In the genomic region with DNA sequence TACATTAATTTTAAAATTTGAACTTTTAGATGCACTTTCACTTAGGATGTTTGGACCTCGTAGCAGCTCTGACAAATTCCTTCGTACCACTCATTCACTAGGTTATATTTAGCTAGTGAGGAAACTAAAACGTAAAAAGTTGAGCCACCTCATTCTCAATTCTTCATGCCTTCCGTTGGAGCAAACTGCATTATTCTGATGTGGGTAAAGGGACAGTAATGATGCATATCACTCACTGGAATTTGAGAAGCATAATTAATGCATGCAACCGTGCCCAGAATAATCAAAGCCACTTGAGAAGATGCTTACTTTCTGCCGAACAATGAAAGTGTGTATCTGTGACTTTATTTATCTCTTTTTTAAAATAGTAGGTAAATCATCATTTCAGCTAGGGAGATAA, we compare ENCODE assay signal across 9 cellular contexts. TPM values are rescaled to one million over a fixed set of nuclear protein-coding genes. Genes with fewer than 3 reads are reported as not detected.
DNase-seq lines count a peak whose midpoint lies in the region; ATAC-seq and TF ChIP-seq lines count a peak whose summit lies in the region.
"Had no signal": no experiment of that assay in that cellular context is flagged by ENCODE, and none has a peak within 500 bp of the region (broad histone marks: within the 10 kb centered on the region; RNA-seq: fewer than 3 reads in every experiment).

No MANE protein-coding gene starts in this region.

- H3K4me3 ChIP-seq in right atrium auricular region = peak overlapping the region in 1 of 2 donors; percentile 74
- peak overlapping the region; percentile 87 for H3K4me3 ChIP-seq in iPS-15b (ENCODE audit: low read depth, low read length)

- H3K27me3 Mint-ChIP-seq in activated T-helper 1 cell treated with anti-CD3 and anti-CD28 coated beads, Interleukin-12 subunit alpha, Interleukin-12 subunit beta, Interleukin-2, Interleukin-4 antibody, amounts not matched to agents 30 ng/mL and 10 ng/mL and 1 ng/mL, durations not matched to agents 14 hours and 24 hours and 36 hours (ENCODE audit: insufficient read depth) = peaks cover 3% of the 10 kb centered on the region

- DNase-seq in right atrium auricular region (ENCODE audit: low spot score) (no peak), Right ventricle myocardium superior (no peak), posterior cingulate gyrus (no peak), cerebellar nuclear complex (lab: John Stamatoyannopoulos, UW) (no peak)
- DNase-seq in activated T-helper 1 cell treated with anti-CD3 and anti-CD28 coated beads, Interleukin-12 subunit alpha, Interleukin-12 subunit beta, Interleukin-2, Interleukin-4 antibody, amounts not matched to agents 30 ng/mL and 10 ng/mL and 1 ng/mL, durations not matched to agents 14 hours and 24 hours and 36 hours (ENCODE audit: low spot score) = no peak
- DNase-seq in stimulated activated CD4-positive, alpha-beta T cell treated with anti-CD3 and anti-CD28 coated beads, Interleukin-2, amount 100 ng/mL, for 24 hours = no peak
- DNase-seq: small intestine had no signal

- no peak overlapping the region for H3K9ac ChIP-seq in iPS-15b (ENCODE audit: low read depth, low read length)

- ATAC-seq in Right ventricle myocardium superior (ENCODE audit: poor library complexity) (no peak), GM21737 (IDR thresholded peaks at IDR 0.05; ENCODE audit: unreplicated experiment) (no peak)

- intact Hi-C loops in Right ventricle myocardium superior (cut with DNase I) = no loop called here
- intact Hi-C loops in activated T-helper 1 cell treated with anti-CD3 and anti-CD28 coated beads, Interleukin-12 subunit alpha, Interleukin-12 subunit beta, Interleukin-2, Interleukin-4 antibody, amounts not matched to agents 30 ng/mL and 10 ng/mL and 1 ng/mL, durations not matched to agents 14 hours and 24 hours and 36 hours (cut with micrococcal nuclease) = no loop called here
- intact Hi-C loops in posterior cingulate gyrus (cut with DNase I) = no loop called here

- peak overlapping the region; percentile 97 to 98 for H3K27ac ChIP-seq in right atrium auricular region

- no peaks in the 10 kb centered on the region for H3K9me3 ChIP-seq in right atrium auricular region
- no peaks in the 10 kb centered on the region for H3K9me3 ChIP-seq in iPS-15b (ENCODE audit: control insufficient read depth, insufficient read depth, low read length)

- H3K4me1 Mint-ChIP-seq in activated T-helper 1 cell treated with anti-CD3 and anti-CD28 coated beads, Interleukin-12 subunit alpha, Interleukin-12 subunit beta, Interleukin-2, Interleukin-4 antibody, amounts not matched to agents 30 ng/mL and 10 ng/mL and 1 ng/mL, durations not matched to agents 14 hours and 24 hours and 36 hours (ENCODE audit: low read depth) = peaks cover 46% of the 10 kb centered on the region

- TF ChIP-seq CTCF in right atrium auricular region (IDR thresholded peaks at IDR 0.05) = no peak

- H3K36me3 ChIP-seq in right atrium auricular region (peaks cover 8% of the 10 kb centered on the region), iPS-15b (ENCODE audit: control insufficient read depth, insufficient read depth, low read length) (peaks cover 4% of the 10 kb centered on the region)

- peak overlapping the region; percentile 94 for H3K4me3 Mint-ChIP-seq in activated T-helper 1 cell treated with anti-CD3 and anti-CD28 coated beads, Interleukin-12 subunit alpha, Interleukin-12 subunit beta, Interleukin-2, Interleukin-4 antibody, amounts not matched to agents 30 ng/mL and 10 ng/mL and 1 ng/mL, durations not matched to agents 14 hours and 24 hours and 36 hours

- H3K27ac Mint-ChIP-seq in activated T-helper 1 cell treated with anti-CD3 and anti-CD28 coated beads, Interleukin-12 subunit alpha, Interleukin-12 subunit beta, Interleukin-2, Interleukin-4 antibody, amounts not matched to agents 30 ng/mL and 10 ng/mL and 1 ng/mL, durations not matched to agents 14 hours and 24 hours and 36 hours = peak overlapping the region; percentile 99

- peaks cover 0 to 54% of the 10 kb centered on the region in 2 donors for H3K4me1 ChIP-seq in right atrium auricular region
- H3K4me1 ChIP-seq in iPS-15b (ENCODE audit: control insufficient read depth, insufficient read depth, low read length) = peaks cover 12% of the 10 kb centered on the region

- no peaks in the 10 kb centered on the region for H3K9me3 Mint-ChIP-seq in activated T-helper 1 cell treated with anti-CD3 and anti-CD28 coated beads, Interleukin-12 subunit alpha, Interleukin-12 subunit beta, Interleukin-2, Interleukin-4 antibody, amounts not matched to agents 30 ng/mL and 10 ng/mL and 1 ng/mL, durations not matched to agents 14 hours and 24 hours and 36 hours

- peaks cover 40% of the 10 kb centered on the region for H3K36me3 Mint-ChIP-seq in activated T-helper 1 cell treated with anti-CD3 and anti-CD28 coated beads, Interleukin-12 subunit alpha, Interleukin-12 subunit beta, Interleukin-2, Interleukin-4 antibody, amounts not matched to agents 30 ng/mL and 10 ng/mL and 1 ng/mL, durations not matched to agents 14 hours and 24 hours and 36 hours (ENCODE audit: low read depth)

- H3K27me3 ChIP-seq in right atrium auricular region (no peaks in the 10 kb centered on the region), iPS-15b (ENCODE audit: control insufficient read depth, insufficient read depth, low read length) (no peaks in the 10 kb centered on the region)

RNA-seq across cellular contexts. Expression of gene CNOT9, which starts 2.2 kb away (rescaled TPM):
- total RNA-seq in right atrium auricular region (10 to 100 TPM; 20.3 to 26.2 TPM), Right ventricle myocardium superior (17.7 TPM)
- total RNA-seq in activated T-helper 1 cell treated with anti-CD3 and anti-CD28 coated beads, Interleukin-12 subunit alpha, Interleukin-12 subunit beta, Interleukin-2, Interleukin-4 antibody, amounts not matched to agents 30 ng/mL and 10 ng/mL and 1 ng/mL, durations not matched to agents 14 hours and 24 hours and 36 hours = 138 TPM in 2 replicates

RNA-seq across cellular contexts. Expression of gene USP37, which starts 2.7 kb away (rescaled TPM):
- 1 to 10 TPM; 5.2 to 5.3 TPM for total RNA-seq in right atrium auricular region
- total RNA-seq in Right ventricle myocardium superior = 5.9 TPM
- total RNA-seq in activated T-helper 1 cell treated with anti-CD3 and anti-CD28 coated beads, Interleukin-12 subunit alpha, Interleukin-12 subunit beta, Interleukin-2, Interleukin-4 antibody, amounts not matched to agents 30 ng/mL and 10 ng/mL and 1 ng/mL, durations not matched to agents 14 hours and 24 hours and 36 hours = 43.5 and 50.4 TPM in 2 replicates

RNA-seq across cellular contexts. Expression of gene PLCD4, which starts 36.8 kb away (rescaled TPM):
- total RNA-seq in right atrium auricular region = under 1 TPM; 0.51 to 0.70 TPM
- total RNA-seq in Right ventricle myocardium superior = 0.62 TPM
- total RNA-seq in activated T-helper 1 cell treated with anti-CD3 and anti-CD28 coated beads, Interleukin-12 subunit alpha, Interleukin-12 subunit beta, Interleukin-2, Interleukin-4 antibody, amounts not matched to agents 30 ng/mL and 10 ng/mL and 1 ng/mL, durations not matched to agents 14 hours and 24 hours and 36 hours = 0.54 and 0.62 TPM in 2 replicates
